9 cellular contexts compared by ENCODE assay signal in the genomic region with DNA sequence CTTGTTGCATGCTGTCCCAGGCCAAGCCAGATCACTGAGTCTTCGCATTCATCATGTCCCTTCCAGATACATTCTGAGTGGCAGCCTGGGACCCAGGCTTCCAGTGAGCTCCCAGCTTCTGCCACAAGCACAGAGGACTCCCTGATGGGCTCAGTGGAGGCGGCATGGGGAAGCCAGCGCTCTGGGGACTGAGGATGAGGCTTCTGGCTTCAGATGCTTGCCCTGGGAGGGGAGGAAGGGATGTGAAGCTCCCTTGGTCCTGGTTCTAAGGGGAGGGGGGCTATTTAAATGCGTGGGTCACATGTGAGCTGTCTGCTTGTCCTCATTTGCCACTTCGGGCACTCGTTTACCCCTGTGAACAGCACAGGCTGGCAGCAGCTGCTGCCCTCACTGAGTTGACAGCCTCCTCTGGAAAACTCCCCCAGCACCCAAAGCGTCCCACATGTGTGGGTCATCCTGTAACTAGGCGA.
DNase-seq lines count a peak whose midpoint lies in the region; ATAC-seq and TF ChIP-seq lines count a peak whose summit lies in the region.
"Had no signal": no experiment of that assay in that cellular context is flagged by ENCODE, and none has a peak within 500 bp of the region (broad histone marks: within the 10 kb centered on the region; RNA-seq: fewer than 3 reads in every experiment).

No MANE protein-coding gene starts in this region.

- no peak for TF ChIP-seq RAD21 in SK-N-SH (IDR thresholded peaks at IDR 0.05; ENCODE audit: low read length)

- no peaks in the 10 kb centered on the region for H4K20me1 ChIP-seq in SK-N-SH (ENCODE audit: insufficient read depth)

- ATAC-seq in SK-N-SH treated with all-trans-retinoic acid at 6 μM for 48 hours (peak; percentile 13; the same call in 2 of the 3 replicates), HG03045 (IDR thresholded peaks at IDR 0.05; ENCODE audit: unreplicated experiment) (peak; percentile 56)
- peak; percentile 73 for ATAC-seq in activated CD8-positive, alpha-beta T cell treated with anti-CD3 and anti-CD28 coated beads, Interleukin-2, amount 10 ng/mL, durations not matched to agents 7 days and 5 days

- no peaks in the 10 kb centered on the region for H3K27me3 Mint-ChIP-seq in activated CD8-positive, alpha-beta T cell treated with anti-CD3 and anti-CD28 coated beads, Interleukin-2, amount 10 ng/mL, durations not matched to agents 7 days and 5 days (ENCODE audit: low read depth)

- no peaks in the 10 kb centered on the region for H3F3A ChIP-seq in SK-N-SH (replicated peaks; ENCODE audit: insufficient read depth)

- intact Hi-C loops in sigmoid colon (cut with DNase I), result no loop called here
- intact Hi-C loops in spleen (cut with DNase I; ENCODE audit: low total_unique reads), result no loop called here

- no peak for TF ChIP-seq POLR2A in sigmoid colon (IDR thresholded peaks at IDR 0.05)
- TF ChIP-seq POLR2A in spleen (IDR thresholded peaks at IDR 0.05), result no peak

- POLR2A ChIA-PET in SK-N-SH (lab: Yijun Ruan, JAX), result no interaction called here
- POLR2A ChIA-PET in activated CD8-positive, alpha-beta T cell treated with anti-CD3 and anti-CD28 coated beads, Interleukin-2, amount 10 ng/mL, durations not matched to agents 7 days and 5 days (lab: Charles Lee), result interaction anchor here (1.4 to 1.8 kb wide), 5 partner anchors 8 to 227 kb away, joined by 4 to 6 read pairs (median 5); partner anchors contain the start of gene NR3C1

- no peaks in the 10 kb centered on the region for H3K9me2 ChIP-seq in SK-N-SH

- no peak overlapping the region for H2AK5ac ChIP-seq in trophoblast cell (ENCODE audit: low read length)

- H3K4me1 Mint-ChIP-seq in activated CD8-positive, alpha-beta T cell treated with anti-CD3 and anti-CD28 coated beads, Interleukin-2, amount 10 ng/mL, durations not matched to agents 7 days and 5 days (ENCODE audit: low read depth), result peaks cover 27% of the 10 kb centered on the region

- no peak overlapping the region for H3K14ac ChIP-seq in trophoblast cell (ENCODE audit: low read length)

- peaks cover 7% of the 10 kb centered on the region for H3K36me3 Mint-ChIP-seq in activated CD8-positive, alpha-beta T cell treated with anti-CD3 and anti-CD28 coated beads, Interleukin-2, amount 10 ng/mL, durations not matched to agents 7 days and 5 days (ENCODE audit: low read depth)

- TF ChIP-seq EP300 in SK-N-SH (IDR thresholded peaks at IDR 0.05; ENCODE audit: borderline replicate concordance in 1 of 2, low read depth in 1 of 2, low read length in 1 of 2) (no peak), sigmoid colon (IDR thresholded peaks at IDR 0.05) (no peak)

- no peak overlapping the region for H2BK5ac ChIP-seq in trophoblast cell (ENCODE audit: low read depth, low read length, poor library complexity)

- H3K4me3 ChIP-seq in SK-N-SH (ENCODE audit: low read depth in 2 of 2, low read length in 1 of 2), result no peak overlapping the region
- H3K4me3 ChIP-seq in sigmoid colon, result no peak overlapping the region
- H3K4me3 ChIP-seq in trophoblast cell (ENCODE audit: low read depth, low read length), result no peak overlapping the region
- H3K4me3 ChIP-seq in spleen, result no peak overlapping the region
- H3K4me3 ChIP-seq: A549 had no signal

- H3K18ac ChIP-seq in trophoblast cell (ENCODE audit: low read length), result no peak overlapping the region

- peaks cover 0 to 6% of the 10 kb centered on the region in 2 experiments; a peak in 1 of 4 replicates for H3K4me1 ChIP-seq in SK-N-SH (ENCODE audit: control insufficient read depth in 1 of 2, insufficient read depth in 2 of 2, low read depth in 1 of 2, low read length in 1 of 2)
- H3K4me1 ChIP-seq in sigmoid colon, result no peaks in the 10 kb centered on the region
- H3K4me1 ChIP-seq in trophoblast cell (ENCODE audit: control insufficient read depth in 1 of 2, insufficient read depth in 2 of 2, low read length in 2 of 2), result no peaks in the 10 kb centered on the region
- peaks cover 0 to 31% (median 12%) of the 10 kb centered on the region in 6 donors for H3K4me1 ChIP-seq in spleen

- 93% methylated on average over 7 of the region's 8 CpGs for whole genome bisulfite sequencing in SK-N-SH (ENCODE audit: low lambda C conversion rate)
- WGBS in sigmoid colon, 2 donors, result 65 to 71% methylated on average over 8 of the region's 8 CpGs
- no CpG with 5 or more reads among the region's 8 CpGs for WGBS in trophoblast cell (ENCODE audit: extremely low coverage, insufficient coverage, insufficient read length)
- WGBS in spleen, 5 donors, result 47 to 65% (median 63%) methylated on average over 7 to 8 of the region's 8 CpGs

- CTCF ChIA-PET in SK-N-SH (lab: Yijun Ruan, JAX), result no interaction called here
- CTCF ChIA-PET in activated CD8-positive, alpha-beta T cell treated with anti-CD3 and anti-CD28 coated beads, Interleukin-2, amount 10 ng/mL, durations not matched to agents 7 days and 5 days (lab: Charles Lee), result interaction anchor here (0.9 to 3.5 kb wide), 6 partner anchors 11 to 227 kb away, joined by 3 to 19 read pairs (median 4); partner anchors contain the start of gene NR3C1

- H4K8ac ChIP-seq in trophoblast cell (ENCODE audit: low read depth, low read length), result no peak overlapping the region

- H3K79me2 ChIP-seq in SK-N-SH (ENCODE audit: insufficient read depth) (no peaks in the 10 kb centered on the region), trophoblast cell (ENCODE audit: control insufficient read depth, insufficient read depth, low read length, poor library complexity) (no peaks in the 10 kb centered on the region)

- H3K23ac ChIP-seq in trophoblast cell (ENCODE audit: low read length), result no peak overlapping the region

- no peak for DNase-seq in SK-N-SH
- no peak for DNase-seq in activated CD8-positive, alpha-beta T cell treated with anti-CD3 and anti-CD28 coated beads, Interleukin-2, amount 10 ng/mL, durations not matched to agents 7 days and 5 days
- peak; percentile 38 for DNase-seq in sigmoid colon
- no peak for DNase-seq in trophoblast cell
- no peak for DNase-seq in NCI-H524 treated with DMSO at 0.1 percent for 48 hours (lab: John Stamatoyannopoulos, UW)
- DNase-seq in spleen, result no peak

- peak overlapping the region; percentile 93 for H3K27ac Mint-ChIP-seq in activated CD8-positive, alpha-beta T cell treated with anti-CD3 and anti-CD28 coated beads, Interleukin-2, amount 10 ng/mL, durations not matched to agents 7 days and 5 days

- H4K91ac ChIP-seq in trophoblast cell (ENCODE audit: low read depth, low read length), result no peak overlapping the region

- no peak overlapping the region for H2BK120ac ChIP-seq in trophoblast cell (ENCODE audit: insufficient read depth, low read length, poor library complexity)

- H3K27me3 ChIP-seq in SK-N-SH (ENCODE audit: insufficient read depth) (no peaks in the 10 kb centered on the region), sigmoid colon (no peaks in the 10 kb centered on the region), trophoblast cell (ENCODE audit: insufficient read depth, low read length) (no peaks in the 10 kb centered on the region), spleen (replicated peaks in 1 of 7) (no peaks in the 10 kb centered on the region)

- H2BK12ac ChIP-seq in trophoblast cell (ENCODE audit: low read length), result no peak overlapping the region

- no peaks in the 10 kb centered on the region for H3K9me3 Mint-ChIP-seq in activated CD8-positive, alpha-beta T cell treated with anti-CD3 and anti-CD28 coated beads, Interleukin-2, amount 10 ng/mL, durations not matched to agents 7 days and 5 days (ENCODE audit: insufficient read depth)

- H3K79me1 ChIP-seq in trophoblast cell (ENCODE audit: low read length), result no peaks in the 10 kb centered on the region

- TF ChIP-seq CTCF in SK-N-SH (IDR thresholded peaks at IDR 0.05), result no peak
- no peak for TF ChIP-seq CTCF in sigmoid colon (IDR thresholded peaks at IDR 0.05)
- no peak for TF ChIP-seq CTCF in spleen (IDR thresholded peaks at IDR 0.05 in 8 of 11, conservative IDR thresholded peaks at IDR 0.05 in 3 of 11)

- H3K4ac ChIP-seq in trophoblast cell (ENCODE audit: low read depth, low read length), result no peak overlapping the region

- H4K12ac ChIP-seq in trophoblast cell (ENCODE audit: low read depth, low read length), result no peak overlapping the region

- H3K4me2 ChIP-seq in SK-N-SH (no peak overlapping the region), trophoblast cell (ENCODE audit: low read length) (no peak overlapping the region)
- H3K4me2 ChIP-seq: A549 had no signal

- H3K9ac ChIP-seq in SK-N-SH (no peak overlapping the region), trophoblast cell (ENCODE audit: low read length) (no peak overlapping the region)

- peaks cover 0 to 1% of the 10 kb centered on the region in 2 experiments for H3K36me3 ChIP-seq in SK-N-SH (replicated peaks in 1 of 2; ENCODE audit: control insufficient read depth in 1 of 2, insufficient read depth in 2 of 2, low read length in 1 of 2)
- H3K36me3 ChIP-seq in sigmoid colon, result no peaks in the 10 kb centered on the region
- no peaks in the 10 kb centered on the region for H3K36me3 ChIP-seq in trophoblast cell (ENCODE audit: control insufficient read depth in 1 of 2, insufficient read depth in 2 of 2, low read length in 2 of 2)
- peaks cover 0 to 11% (median 0%) of the 10 kb centered on the region in 6 donors for H3K36me3 ChIP-seq in spleen

- H2AFZ ChIP-seq in SK-N-SH (ENCODE audit: low read depth), result no peak overlapping the region
- H2AFZ ChIP-seq in trophoblast cell (ENCODE audit: insufficient read depth, low read length, poor library complexity), result no peak overlapping the region

- H3K4me3 Mint-ChIP-seq in activated CD8-positive, alpha-beta T cell treated with anti-CD3 and anti-CD28 coated beads, Interleukin-2, amount 10 ng/mL, durations not matched to agents 7 days and 5 days, result peak overlapping the region; percentile 64

- H3K27ac ChIP-seq in SK-N-SH (ENCODE audit: low read depth in 2 of 2, low read length in 1 of 2) (no peak overlapping the region), sigmoid colon (no peak overlapping the region), trophoblast cell (ENCODE audit: low read depth, low read length) (no peak overlapping the region), spleen (peak overlapping the region in 3 of 8 donors; percentile 22 to 63 (median 35))

- H3K9me3 ChIP-seq in SK-N-SH (no peaks in the 10 kb centered on the region), sigmoid colon (no peaks in the 10 kb centered on the region), trophoblast cell (ENCODE audit: insufficient read depth, low read depth, low read length) (peaks cover 1% of the 10 kb centered on the region), spleen (no peaks in the 10 kb centered on the region)
- H3K9me3 ChIP-seq: A549 had no signal

TF ChIP-seq in SK-N-SH treated with all-trans-retinoic acid at 6 μM for 48 hours, 23 proteins besides CTCF, POLR2A, EP300 and RAD21 (continues in another document):
- no peak for TF ChIP-seq GLIS3 (CRISPR knock-in tag; IDR thresholded peaks at IDR 0.05)
- TF ChIP-seq ZNF8 (CRISPR knock-in tag; IDR thresholded peaks at IDR 0.05), result no peak

TF ChIP-seq in SK-N-SH, 30 proteins besides CTCF, POLR2A, EP300 and RAD21 (continues in another document):
- TF ChIP-seq MXI1 (IDR thresholded peaks at IDR 0.05; ENCODE audit: low read depth, low read length), result no peak
- no peak for TF ChIP-seq POLR2AphosphoS5 (IDR thresholded peaks at IDR 0.05; ENCODE audit: low read depth, low read length)
- TF ChIP-seq SMC3 (IDR thresholded peaks at IDR 0.05; ENCODE audit: low read depth, low read length), result no peak
- no peak for TF ChIP-seq GABPA (IDR thresholded peaks at IDR 0.05; ENCODE audit: low read depth)

Comparison
In these comparisons a context has a peak if more than half of its experiments do, and no peak if none do; other contexts are left out.
1. ATAC-seq: peak in every context shown above with its lines; median percentile 73 in activated CD8-positive, alpha-beta T cell treated with anti-CD3 and anti-CD28 coated beads, Interleukin-2, amount 10 ng/mL, durations not matched to agents 7 days and 5 days; 56 in HG03045; 13 in SK-N-SH treated with all-trans-retinoic acid at 6 μM for 48 hours.